29 cellular contexts compared by ENCODE assay signal in the genomic region with DNA sequence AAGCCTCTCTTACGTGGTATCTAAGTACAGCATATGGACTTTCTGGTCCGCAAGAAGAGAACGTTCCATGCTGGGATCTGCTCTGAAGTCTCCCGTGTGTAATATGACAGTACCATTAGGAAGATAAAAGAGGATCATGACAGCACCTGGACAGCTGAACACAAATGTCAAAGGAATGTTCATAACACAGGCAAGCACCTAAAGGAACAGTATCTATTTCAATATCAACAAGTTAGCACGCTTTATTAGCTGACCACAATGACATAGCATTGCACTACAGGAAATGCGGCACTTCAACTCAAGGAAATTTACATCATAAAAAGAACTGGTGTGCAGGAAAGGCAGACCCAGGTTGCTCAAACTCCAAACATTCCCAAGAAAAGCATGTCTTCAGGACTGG. TPM values are rescaled to one million over a fixed set of nuclear protein-coding genes. Genes with fewer than 3 reads are reported as not detected.
A peak's percentile ranks its signal among the peaks of the same experiment; 100 is the strongest.
DNase-seq lines count a peak whose midpoint lies in the region; ATAC-seq, FAIRE-seq and TF ChIP-seq lines count a peak whose summit lies in the region.
"Had no signal": no experiment of that assay in that cellular context is flagged by ENCODE, and none has a peak within 500 bp of the region (broad histone marks: within the 10 kb centered on the region; RNA-seq: fewer than 3 reads in every experiment).

No MANE protein-coding gene starts in this region.

- H3K9ac ChIP-seq in K562 (ENCODE audit: insufficient read depth in 1 of 2, low read depth in 2 of 2, low read length in 2 of 2) = no peak overlapping the region
- peak overlapping the region in 1 of 3 donors; percentile 0 for H3K9ac ChIP-seq in skeletal muscle tissue (ENCODE audit: low read depth in 1 of 3, low read length in 3 of 3)

- H4K20me1 ChIP-seq in K562 (replicated peaks; ENCODE audit: control insufficient read depth, insufficient read depth, low read length) = no peaks in the 10 kb centered on the region

- POLR2A ChIA-PET in K562 (lab: Yijun Ruan, JAX) = interaction anchor here (1.2 to 1.7 kb wide), 3 partner anchors 9 to 30 kb away, joined by 3 to 7 read pairs (median 5); a partner anchor contains a TSS

- FAIRE-seq in K562 (lab: Jason Lieb, UNC) = peak; percentile 72
- FAIRE-seq: D721Med, GM12878, urothelium cell line had no signal

- TF ChIP-seq EP300 in K562 (IDR thresholded peaks at IDR 0.05; ENCODE audit: low read length) = no peak

- no peaks in the 10 kb centered on the region for H3K9me1 ChIP-seq in K562 (ENCODE audit: control insufficient read depth, insufficient read depth, low read length)

- H3K27ac ChIP-seq in K562 (ENCODE audit: extremely low read depth, low read depth, low read length) (peak overlapping the region; percentile 57; the same call in 2 of the 3 replicates), skeletal muscle tissue (ENCODE audit: low read depth, low read length) (peak overlapping the region; percentile 52)
- H3K27ac ChIP-seq: cardiac muscle cell, dorsolateral prefrontal cortex, right atrium auricular region had no signal

- in situ Hi-C loops in K562 (cut with MboI) = no loop called here

- CTCF ChIA-PET in K562 (lab: Yijun Ruan, JAX; ENCODE audit: low intra/inter-chr PET ratio) = no interaction called here

- peaks cover 59% of the 10 kb centered on the region; the same call in 2 of the 3 replicates for H3K36me3 ChIP-seq in K562 (ENCODE audit: control insufficient read depth, insufficient read depth, low read length)
- H3K36me3 ChIP-seq in skeletal muscle tissue (ENCODE audit: control insufficient read depth in 3 of 3, insufficient read depth in 3 of 3, low read length in 3 of 3) = peaks cover 2 to 12% (median 10%) of the 10 kb centered on the region in 3 donors
- H3K36me3 ChIP-seq: right atrium auricular region had no signal

- no peak for TF ChIP-seq RAD21 in K562 (CRISPR knock-in tag; conservative IDR thresholded peaks at IDR 0.05 in 1 of 2, IDR thresholded peaks at IDR 0.05 in 1 of 2)

- peak; percentile 68 for ATAC-seq in K562
- no peak for ATAC-seq in HG02981 (IDR thresholded peaks at IDR 0.05; ENCODE audit: unreplicated experiment)
- ATAC-seq: gastroesophageal sphincter, GM12878, HCT116 had no signal

- peak overlapping the region; percentile 45 for H3K4me2 ChIP-seq in K562 (ENCODE audit: insufficient read depth, low read length)

- WGBS in K562 (ENCODE audit: insufficient coverage, low coverage, missing lambda C conversion rate) = 18% methylated on average over 6 of the region's 6 CpGs

- DNase-seq in NOMO-1 treated with DMSO at 0.1 percent for 48 hours (lab: John Stamatoyannopoulos, UW; ENCODE audit: unreplicated experiment) (peak; percentile 36), NOMO-1 treated with dmso at 0.1 percent for 144 hours (lab: John Stamatoyannopoulos, UW; ENCODE audit: unreplicated experiment) (no peak), NCI-H2029 treated with DMSO at 0.1 percent for 48 hours (lab: John Stamatoyannopoulos, UW) (peak; percentile 47), K562 (ENCODE audit: extremely low read depth in 1 of 4, low spot score in 3 of 4) (peak; percentile 11 to 16 (median 13)), GM10266 (ENCODE audit: extremely low spot score) (no peak), HCEC 1CT (no peak)
- DNase-seq: 8988T; activated CD4-positive, alpha-beta T cell treated with anti-CD3 and anti-CD28 coated beads, Interleukin-2, amount 50 U/mL, for 48 hours; activated naive CD4-positive, alpha-beta T cell; activated T-cell treated with anti-CD3 and anti-CD28 coated beads for 4 hours; amygdala; BE2C; dorsolateral prefrontal cortex; GDM1; kidney glomerular epithelial cell; mammary epithelial cell; NCI-H1105; OCI-M1; SHP77; T-helper 1 cell had no signal

- intact Hi-C loops in K562 (cut with micrococcal nuclease) = loop anchor here (5.0 kb wide), 1 partner anchor 37 kb away; no protein-coding TSS in a partner anchor

- TF ChIP-seq POLR2A in K562 (conservative IDR thresholded peaks at IDR 0.05) = no peak

- peaks cover 7% of the 10 kb centered on the region for H3K79me2 ChIP-seq in K562 (ENCODE audit: control insufficient read depth, insufficient read depth, low read length)

- BruUV-seq in K562 (replicated peaks; lab: Mats Ljungman, UMichigan) = no TSS peak

- H3K9me3 ChIP-seq in K562 (replicated peaks; ENCODE audit: control insufficient read depth, insufficient read depth, low read depth, low read length) (no peaks in the 10 kb centered on the region), skeletal muscle tissue (ENCODE audit: control insufficient read depth in 3 of 3, low read length in 3 of 3) (no peaks in the 10 kb centered on the region)
- H3K9me3 ChIP-seq: BE2C, gastroesophageal sphincter, right atrium auricular region had no signal

- H3K4me1 ChIP-seq in K562 (replicated peaks in 1 of 2; ENCODE audit: control insufficient read depth in 2 of 2, insufficient read depth in 2 of 2, low read length in 2 of 2) (peaks cover 0 to 3% of the 10 kb centered on the region in 2 experiments; a peak in 2 of 5 replicates), skeletal muscle tissue (ENCODE audit: control insufficient read depth in 3 of 3, insufficient read depth in 3 of 3, low read length in 3 of 3) (no peaks in the 10 kb centered on the region)
- H3K4me1 ChIP-seq: BE2C, right atrium auricular region had no signal

- no peaks in the 10 kb centered on the region for H3K27me3 ChIP-seq in K562 (ENCODE audit: control insufficient read depth in 2 of 2, insufficient read depth in 2 of 2, low read length in 2 of 2)
- H3K27me3 ChIP-seq in skeletal muscle tissue (ENCODE audit: control insufficient read depth in 3 of 3, insufficient read depth in 3 of 3, low read length in 3 of 3) = no peaks in the 10 kb centered on the region
- H3K27me3 ChIP-seq: BE2C, cardiac muscle cell, dorsolateral prefrontal cortex, gastroesophageal sphincter, right atrium auricular region had no signal

- peak overlapping the region; percentile 43; the same call in 1 of the 2 replicates for H2AFZ ChIP-seq in K562 (ENCODE audit: low read depth, low read length)

- TF ChIP-seq CTCF in K562 (IDR thresholded peaks at IDR 0.05 in 2 of 3, conservative IDR thresholded peaks at IDR 0.05 in 1 of 3; ENCODE audit: insufficient read depth in 2 of 3, low read depth in 1 of 3, low read length in 3 of 3) (no peak), GM10266 (IDR thresholded peaks at IDR 0.05; ENCODE audit: control insufficient read depth, insufficient read depth, low read depth, missing control alignments) (no peak)

- H3K4me3 ChIP-seq in K562 = no peak overlapping the region
- peak overlapping the region in 1 of 3 donors; percentile 8 for H3K4me3 ChIP-seq in skeletal muscle tissue (ENCODE audit: low read length in 3 of 3)
- H3K4me3 ChIP-seq: cardiac muscle cell, dorsolateral prefrontal cortex, gastroesophageal sphincter, GM12878, right atrium auricular region had no signal

RNA-seq across cellular contexts. Expression of a gene that starts 9.8 kb away (rescaled TPM):
- 6.6 and 26.8 TPM in 2 replicates for total RNA-seq in K562 (2011; cell fraction: chromatin; rRNA removed; ENCODE audit: low replicate concordance)
- 4.3 and 5.4 TPM in 2 replicates for total RNA-seq in K562 (2011; cell fraction: nucleolus; rRNA removed)
- 10.2 and 10.4 TPM in 2 replicates for total RNA-seq in K562 (2011; cell fraction: nucleoplasm; rRNA removed)
- total RNA-seq in K562 (2014; rRNA removed) (10.9 and 11.9 TPM in 2 replicates), K562 (2014; rRNA removed; fragmentation: Illumina TruSeq; extraction: Trizol) (24.1 and 26.7 TPM in 2 replicates), K562 (2015; rRNA removed; fragmentation: Illumina TruSeq; extraction: Trizol) (17.9 and 20.2 TPM in 2 replicates), K562 (2021) (13.0 and 13.8 TPM in 2 replicates), skeletal muscle tissue (5.2 TPM)
- polyA plus RNA-seq in K562 (2011; rRNA removed) (21.5 and 25.5 TPM in 2 replicates), K562 (2014; fragmentation: Illumina TruSeq; extraction: Trizol) (16.4 and 20.1 TPM in 2 replicates), K562 (2014; fragmentation: Nextera tagmentation; extraction: Ambion mirVana) (10 to 100 TPM in 1 of 2 experiments, 1 to 10 TPM in 1; 8.5 to 15.5 TPM), K562 (2014; rRNA removed) (12.7 and 13.3 TPM in 2 replicates)
- polyA plus RNA-seq in K562 (2011; cell fraction: cytosol; rRNA removed) = 7.1 and 14.3 TPM in 2 replicates
- 8.9 and 14.9 TPM in 2 replicates for polyA plus RNA-seq in K562 (2011; cell fraction: nucleus; rRNA removed)
- polyA plus RNA-seq in K562 (2012) = 9.8 and 12.4 TPM in 2 replicates
- 33.0 and 37.2 TPM in 2 replicates for polyA minus RNA-seq in K562 (2011; rRNA and poly(A)+ RNA removed)
- 7.6 and 12.2 TPM in 2 replicates for polyA minus RNA-seq in K562 (2011; cell fraction: cytosol; rRNA and poly(A)+ RNA removed)
- 6.7 and 15.4 TPM in 2 replicates for polyA minus RNA-seq in K562 (2011; cell fraction: nucleus; rRNA and poly(A)+ RNA removed)

RNA-seq across cellular contexts. Expression of a gene that starts 10.4 kb away (rescaled TPM):
- total RNA-seq in K562 (2011; cell fraction: chromatin; rRNA removed; ENCODE audit: low replicate concordance) = 29.9 and 45.9 TPM in 2 replicates
- total RNA-seq in K562 (2011; cell fraction: nucleolus; rRNA removed) = 8.7 and 14.3 TPM in 2 replicates
- total RNA-seq in K562 (2011; cell fraction: nucleoplasm; rRNA removed) = 16.4 and 24.4 TPM in 2 replicates
- total RNA-seq in K562 (2014; rRNA removed) = 10.3 and 11.2 TPM in 2 replicates
- 10.8 and 11.4 TPM in 2 replicates for total RNA-seq in K562 (2014; rRNA removed; fragmentation: Illumina TruSeq; extraction: Trizol)
- 9.8 and 10.6 TPM in 2 replicates for total RNA-seq in K562 (2015; rRNA removed; fragmentation: Illumina TruSeq; extraction: Trizol)
- total RNA-seq in K562 (2021) = 22.4 and 23.1 TPM in 2 replicates
- polyA plus RNA-seq in K562 (2011; rRNA removed) = 9.7 and 10.3 TPM in 2 replicates
- 3.1 and 6.0 TPM in 2 replicates for polyA plus RNA-seq in K562 (2011; cell fraction: cytosol; rRNA removed)
- 9.0 and 9.7 TPM in 2 replicates for polyA plus RNA-seq in K562 (2011; cell fraction: nucleus; rRNA removed)
- polyA plus RNA-seq in K562 (2012) = 2.7 and 3.3 TPM in 2 replicates
- 6.0 and 6.4 TPM in 2 replicates for polyA plus RNA-seq in K562 (2014; fragmentation: Illumina TruSeq; extraction: Trizol)
- 1 to 10 TPM; 1.5 to 2.2 TPM for polyA plus RNA-seq in K562 (2014; fragmentation: Nextera tagmentation; extraction: Ambion mirVana)
- 4.9 and 5.3 TPM in 2 replicates for polyA plus RNA-seq in K562 (2014; rRNA removed)
- polyA minus RNA-seq in K562 (2011; rRNA and poly(A)+ RNA removed) = 30.5 and 42.3 TPM in 2 replicates
- 9.0 and 11.2 TPM in 2 replicates for polyA minus RNA-seq in K562 (2011; cell fraction: cytosol; rRNA and poly(A)+ RNA removed)
- 21.8 and 37.5 TPM in 2 replicates for polyA minus RNA-seq in K562 (2011; cell fraction: nucleus; rRNA and poly(A)+ RNA removed)
- total RNA-seq in skeletal muscle tissue = 15.1 TPM

Comparison
In these comparisons a context has a peak if more than half of its experiments do, and no peak if none do; other contexts are left out.
1. DNase-seq: peak in NOMO-1 treated with DMSO at 0.1 percent for 48 hours (single experiment), NCI-H2029 treated with DMSO at 0.1 percent for 48 hours (single experiment) and K562 (4 of 4); none in NOMO-1 treated with dmso at 0.1 percent for 144 hours (single experiment), GM10266 (single experiment) and HCEC 1CT (single experiment).